16 cellular contexts compared by ENCODE assay signal in genomic region chr3:27641271-27641670, GRCh38.
DNase-seq lines count a peak whose midpoint lies in the region; ATAC-seq, FAIRE-seq and TF ChIP-seq lines count a peak whose summit lies in the region.
"Had no signal": no experiment of that assay in that cellular context is flagged by ENCODE, and none has a peak within 500 bp of the region (broad histone marks: within the 10 kb centered on the region; RNA-seq: fewer than 3 reads in every experiment).

No MANE protein-coding gene starts in this region.

- TF ChIP-seq RAD21 in IMR-90 (IDR thresholded peaks at IDR 0.05; ENCODE audit: low read length), result no peak
- no peak for TF ChIP-seq RAD21 in HepG2 (CRISPR knock-in tag; IDR thresholded peaks at IDR 0.05)

- peaks cover 5% of the 10 kb centered on the region for H3K27me3 Mint-ChIP-seq in CD4-positive, CD25-positive, alpha-beta regulatory T cell
- H3K27me3 Mint-ChIP-seq: CD4-positive, alpha-beta memory T cell had no signal

- H2BK20ac ChIP-seq in IMR-90 (ENCODE audit: low read depth, low read length), result no peak overlapping the region

- no peak overlapping the region for H4K5ac ChIP-seq in IMR-90 (ENCODE audit: low read depth, low read length)

- no peak for TF ChIP-seq EP300 in stomach (IDR thresholded peaks at IDR 0.05)
- no peak for TF ChIP-seq EP300 in HepG2 (IDR thresholded peaks at IDR 0.05; ENCODE audit: low read depth in 2 of 2, low read length in 2 of 2)
- no peak for TF ChIP-seq EP300 in HepG2 (CRISPR knock-in tag; IDR thresholded peaks at IDR 0.05; ENCODE audit: borderline replicate concordance)

- no peaks in the 10 kb centered on the region for H3K36me3 Mint-ChIP-seq in CD4-positive, CD25-positive, alpha-beta regulatory T cell
- H3K36me3 Mint-ChIP-seq: CD4-positive, alpha-beta memory T cell had no signal

- CTCF ChIA-PET in IMR-90 (lab: Yijun Ruan, JAX) (no interaction called here), HepG2 (lab: Yijun Ruan, JAX; ENCODE audit: low intra/inter-chr PET ratio, low total read pairs) (no interaction called here)

- H4K91ac ChIP-seq in IMR-90 (ENCODE audit: insufficient read depth, low read depth, low read length), result no peak overlapping the region

- no peaks in the 10 kb centered on the region for H3K9me3 ChIP-seq in CD4-positive, CD25-positive, alpha-beta regulatory T cell (ENCODE audit: control insufficient read depth in 2 of 2, low read length in 2 of 2)
- H3K9me3 ChIP-seq in IMR-90 (ENCODE audit: control insufficient read depth, insufficient read depth, low read length) (no peaks in the 10 kb centered on the region), esophagus squamous epithelium (no peaks in the 10 kb centered on the region), muscle layer of duodenum (ENCODE audit: control insufficient read depth in 1 of 2, low read length in 2 of 2) (no peaks in the 10 kb centered on the region), colonic mucosa (no peaks in the 10 kb centered on the region), stomach (no peaks in the 10 kb centered on the region), HepG2 (ENCODE audit: low read length) (no peaks in the 10 kb centered on the region)
- H3K9me3 ChIP-seq: BE2C had no signal

- H4K20me1 ChIP-seq in IMR-90 (ENCODE audit: insufficient read depth, low read length) (no peaks in the 10 kb centered on the region), HepG2 (ENCODE audit: insufficient read depth, low read length) (no peaks in the 10 kb centered on the region)

- no peak overlapping the region for H2BK5ac ChIP-seq in IMR-90 (ENCODE audit: low read depth, low read length, poor library complexity, severe bottlenecking)

- peaks cover 6 to 31% (median 11%) of the 10 kb centered on the region in 4 donors for H3K4me1 Mint-ChIP-seq in CD4-positive, CD25-positive, alpha-beta regulatory T cell

- no peak for ATAC-seq in CD4-positive, CD25-positive, alpha-beta regulatory T cell (ENCODE audit: low read depth in 2 of 2)
- ATAC-seq in IMR-90 (ENCODE audit: low read depth) (no peak), HepG2 (no peak)

- TF ChIP-seq POLR2A in IMR-90 (IDR thresholded peaks at IDR 0.05; ENCODE audit: low read depth, low read length) (no peak), esophagus squamous epithelium (IDR thresholded peaks at IDR 0.05) (no peak), stomach (IDR thresholded peaks at IDR 0.05) (no peak), HepG2 (IDR thresholded peaks at IDR 0.05; ENCODE audit: insufficient read depth in 1 of 2, low read depth in 2 of 2, low read length in 2 of 2) (no peak)

- no peak overlapping the region for H3K4me3 Mint-ChIP-seq in CD4-positive, CD25-positive, alpha-beta regulatory T cell
- H3K4me3 Mint-ChIP-seq: CD4-positive, alpha-beta memory T cell; H9 had no signal

- no peak overlapping the region for H3K14ac ChIP-seq in IMR-90 (replicated peaks; ENCODE audit: low read depth, low read length)

- peak overlapping the region in 2 of 3 donors; percentile 46 to 75 for H3K27ac Mint-ChIP-seq in CD4-positive, CD25-positive, alpha-beta regulatory T cell
- H3K27ac Mint-ChIP-seq: H9 had no signal

- TF ChIP-seq CTCF in IMR-90 (conservative IDR thresholded peaks at IDR 0.05; ENCODE audit: low read depth, low read length), result no peak
- TF ChIP-seq CTCF in esophagus squamous epithelium (IDR thresholded peaks at IDR 0.05), result no peak
- no peak for TF ChIP-seq CTCF in colonic mucosa (IDR thresholded peaks at IDR 0.05)
- TF ChIP-seq CTCF in stomach (IDR thresholded peaks at IDR 0.05), result no peak
- no peak for TF ChIP-seq CTCF in HepG2 (CRISPR knock-in tag; IDR thresholded peaks at IDR 0.05)

- H3K79me1 ChIP-seq in IMR-90 (ENCODE audit: low read depth in 1 of 2, low read length in 2 of 2), result no peaks in the 10 kb centered on the region

- H2AK9ac ChIP-seq in IMR-90 (replicated peaks; ENCODE audit: low read depth, low read length, poor library complexity), result no peak overlapping the region

- in situ Hi-C loops in IMR-90 (cut with MboI; ENCODE audit: low sequenced_read_pairs) (no loop called here), HepG2 (cut with HindIII; ENCODE audit: extremely low pct_ligation_motif_present, low pct_unique_long_range_greater_than_20kb) (no loop called here)

- no peak overlapping the region for H2BK15ac ChIP-seq in IMR-90 (ENCODE audit: low read depth, low read length)

- H2BK120ac ChIP-seq in IMR-90 (ENCODE audit: low read depth, low read length), result peak overlapping the region; percentile 60; the same call in 1 of the 2 replicates

- no peak overlapping the region for H3K23ac ChIP-seq in IMR-90 (ENCODE audit: low read depth, low read length)

- no peaks in the 10 kb centered on the region for H3K79me2 ChIP-seq in HepG2 (ENCODE audit: insufficient read depth, low read length)

- no peak overlapping the region for H3K18ac ChIP-seq in IMR-90 (ENCODE audit: low read depth, low read length)

- H3K27ac ChIP-seq in CD4-positive, CD25-positive, alpha-beta regulatory T cell (ENCODE audit: insufficient read depth, low read length, poor library complexity, severe bottlenecking), result no peak overlapping the region
- no peak overlapping the region for H3K27ac ChIP-seq in IMR-90 (ENCODE audit: insufficient read depth, low read length)
- H3K27ac ChIP-seq in esophagus squamous epithelium, result peak overlapping the region in 3 of 4 donors; percentile 66 to 80 (median 73)
- H3K27ac ChIP-seq in muscle layer of duodenum (ENCODE audit: low read length), result peak overlapping the region; percentile 21
- H3K27ac ChIP-seq in colonic mucosa, result no peak overlapping the region
- peak overlapping the region in 1 of 5 donors; percentile 16 for H3K27ac ChIP-seq in stomach
- no peak overlapping the region for H3K27ac ChIP-seq in HepG2 (ENCODE audit: extremely low read length, insufficient read depth, low read length)

- no peak overlapping the region for H2AFZ ChIP-seq in IMR-90 (replicated peaks; ENCODE audit: low read length, poor library complexity)
- H2AFZ ChIP-seq in HepG2 (ENCODE audit: low read length), result no peak overlapping the region

- H3K56ac ChIP-seq in IMR-90 (ENCODE audit: extremely low read depth, insufficient read depth, low read length), result no peak overlapping the region

- H3K9ac ChIP-seq in IMR-90 (ENCODE audit: low read depth, low read length), result no peak overlapping the region
- H3K9ac ChIP-seq in colonic mucosa (ENCODE audit: low read depth in 2 of 2, low read length in 2 of 2), result no peak overlapping the region
- H3K9ac ChIP-seq in HepG2 (ENCODE audit: insufficient read depth, low read depth, low read length), result no peak overlapping the region

- H3K9me1 ChIP-seq in IMR-90 (ENCODE audit: insufficient read depth, low read length), result peaks cover 9% of the 10 kb centered on the region

- H3K9me3 Mint-ChIP-seq in CD4-positive, CD25-positive, alpha-beta regulatory T cell, result no peaks in the 10 kb centered on the region
- H3K9me3 Mint-ChIP-seq: CD4-positive, alpha-beta memory T cell; H9 had no signal

- H3K4ac ChIP-seq in IMR-90 (ENCODE audit: low read depth, low read length), result 0 out of 2 replicates have a peak overlapping the region, but pooled peaks have one; percentile 9

- no peak overlapping the region for H4K8ac ChIP-seq in IMR-90 (ENCODE audit: low read depth in 2 of 2, low read length in 2 of 2)

- no peak overlapping the region for H3K4me2 ChIP-seq in IMR-90 (ENCODE audit: low read depth, low read length)
- H3K4me2 ChIP-seq in HepG2 (ENCODE audit: low read depth, low read length), result no peak overlapping the region

- no peak for DNase-seq in CD4-positive, CD25-positive, alpha-beta regulatory T cell
- DNase-seq in IMR-90 (no peak), esophagus squamous epithelium (lab: John Stamatoyannopoulos, UW) (no peak), colonic mucosa (no peak), stomach (no peak), HepG2 (ENCODE audit: low spot score) (no peak)
- DNase-seq: BE2C; C1 segment of cervical spinal cord; CD4-positive, alpha-beta memory T cell; DMS153; DMS79; GDM1; H9 had no signal

- intact Hi-C loops in IMR-90 (cut with micrococcal nuclease) (no loop called here), esophagus squamous epithelium (cut with DNase I) (no loop called here), colonic mucosa (cut with DNase I) (no loop called here), stomach (cut with DNase I; ENCODE audit: low total_unique reads) (no loop called here), HepG2 (cut with micrococcal nuclease; ENCODE audit: unreplicated experiment) (no loop called here)

- H3K27me3 ChIP-seq in CD4-positive, CD25-positive, alpha-beta regulatory T cell (ENCODE audit: control insufficient read depth, insufficient read depth, low read length), result no peaks in the 10 kb centered on the region
- no peaks in the 10 kb centered on the region for H3K27me3 ChIP-seq in IMR-90 (ENCODE audit: control insufficient read depth, insufficient read depth, low read length)
- H3K27me3 ChIP-seq in esophagus squamous epithelium, result no peaks in the 10 kb centered on the region
- H3K27me3 ChIP-seq in muscle layer of duodenum (ENCODE audit: low read depth, low read length), result no peaks in the 10 kb centered on the region
- no peaks in the 10 kb centered on the region for H3K27me3 ChIP-seq in colonic mucosa
- no peaks in the 10 kb centered on the region for H3K27me3 ChIP-seq in stomach
- peaks cover 0 to 1% of the 10 kb centered on the region in 2 experiments; a peak in 1 of 5 replicates for H3K27me3 ChIP-seq in HepG2 (ENCODE audit: control insufficient read depth in 1 of 2, insufficient read depth in 2 of 2, low read length in 2 of 2)
- H3K27me3 ChIP-seq: BE2C had no signal

- POLR2A ChIA-PET in IMR-90 (lab: Charles Lee; ENCODE audit: unreplicated experiment) (no interaction called here), HepG2 (lab: Yijun Ruan, JAX) (no interaction called here)

- no peak for FAIRE-seq in HepG2 (lab: Jason Lieb, UNC)
- FAIRE-seq: H1, HTR-8/SVneo had no signal

- no peaks in the 10 kb centered on the region for H3K36me3 ChIP-seq in CD4-positive, CD25-positive, alpha-beta regulatory T cell (ENCODE audit: control insufficient read depth, insufficient read depth, low read length)
- no peaks in the 10 kb centered on the region for H3K36me3 ChIP-seq in IMR-90 (ENCODE audit: control insufficient read depth, insufficient read depth, low read length)
- no peaks in the 10 kb centered on the region for H3K36me3 ChIP-seq in esophagus squamous epithelium
- H3K36me3 ChIP-seq in muscle layer of duodenum (ENCODE audit: control insufficient read depth in 1 of 2, insufficient read depth in 2 of 2, low read length in 2 of 2), result no peaks in the 10 kb centered on the region
- no peaks in the 10 kb centered on the region for H3K36me3 ChIP-seq in colonic mucosa
- H3K36me3 ChIP-seq in stomach, result no peaks in the 10 kb centered on the region
- no peaks in the 10 kb centered on the region for H3K36me3 ChIP-seq in HepG2 (replicated peaks in 1 of 2; ENCODE audit: control insufficient read depth in 1 of 2, insufficient read depth in 2 of 2, low read length in 2 of 2)
- H3K36me3 ChIP-seq: BE2C had no signal

- dilution Hi-C loops in IMR-90 (cut with HindIII; ENCODE audit: low sequenced_read_pairs, unreplicated experiment), result no loop called here

- no peak overlapping the region for H3K4me3 ChIP-seq in CD4-positive, CD25-positive, alpha-beta regulatory T cell (ENCODE audit: low read depth, low read length)
- H3K4me3 ChIP-seq in IMR-90 (ENCODE audit: insufficient read depth, low read depth, low read length) (no peak overlapping the region), esophagus squamous epithelium (no peak overlapping the region), muscle layer of duodenum (ENCODE audit: low read depth in 1 of 2, low read length in 2 of 2) (no peak overlapping the region), colonic mucosa (no peak overlapping the region), stomach (no peak overlapping the region), HepG2 (replicated peaks in 1 of 3; ENCODE audit: insufficient read depth in 1 of 3, low read depth in 2 of 3, low read length in 3 of 3) (no peak overlapping the region)

- peaks cover 15% of the 10 kb centered on the region for H3K4me1 ChIP-seq in CD4-positive, CD25-positive, alpha-beta regulatory T cell (ENCODE audit: control insufficient read depth, insufficient read depth, low read length, poor library complexity, severe bottlenecking)
- H3K4me1 ChIP-seq in IMR-90 (ENCODE audit: control insufficient read depth, insufficient read depth, low read length) (peaks cover 6% of the 10 kb centered on the region), esophagus squamous epithelium (peaks cover 0 to 26% (median 0%) of the 10 kb centered on the region in 3 donors), muscle layer of duodenum (ENCODE audit: control insufficient read depth in 1 of 2, insufficient read depth in 2 of 2, low read length in 2 of 2) (no peaks in the 10 kb centered on the region), colonic mucosa (no peaks in the 10 kb centered on the region), stomach (peaks cover 4 to 20% (median 9%) of the 10 kb centered on the region in 4 donors), HepG2 (ENCODE audit: insufficient read depth, low read length) (peaks cover 26% of the 10 kb centered on the region)
- H3K4me1 ChIP-seq: BE2C had no signal

- BruUV-seq in IMR-90 (replicated peaks; lab: Mats Ljungman, UMichigan) (no TSS peak), HepG2 (replicated peaks; lab: Mats Ljungman, UMichigan) (no TSS peak)

- no peak overlapping the region for H2AK5ac ChIP-seq in IMR-90 (ENCODE audit: low read depth, low read length)

Comparison
In these comparisons a context has a peak if more than half of its experiments do, and no peak if none do; other contexts are left out.
1. H3K27ac ChIP-seq: peak in esophagus squamous epithelium (3 of 4) and muscle layer of duodenum (single experiment); none in CD4-positive, CD25-positive, alpha-beta regulatory T cell (single experiment), IMR-90 (single experiment), colonic mucosa (single experiment) and HepG2 (single experiment).